ENCODE assay signal across 28 cellular contexts in genomic region chr4:100026066-100026465, GRCh38.
"Had no signal": no experiment of that assay in that cellular context is flagged by ENCODE, and none has a peak within 500 bp of the region (broad histone marks: within the 10 kb centered on the region; RNA-seq: fewer than 3 reads in every experiment).

No MANE protein-coding gene starts in this region.

- DNase-seq: natural killer cell; occipital lobe; ovary; posterior cingulate gyrus; psoas muscle; right cardiac atrium; right lobe of liver; sigmoid colon; spleen; stimulated activated CD4-positive, alpha-beta T cell treated with anti-CD3 and anti-CD28 coated beads, Interleukin-12 subunit alpha, Interleukin-12 subunit beta, amount 100 ng/mL, for 4 hours; stimulated activated CD4-positive, alpha-beta T cell treated with anti-CD3 and anti-CD28 coated beads, Interleukin-1b, Interleukin-23, amount 100 ng/mL, for 48 hours; stimulated activated CD4-positive, alpha-beta T cell treated with anti-CD3 and anti-CD28 coated beads, Interleukin-4, amount 100 ng/mL, for 1 hour; stimulated activated CD4-positive, alpha-beta T cell treated with anti-CD3 and anti-CD28 coated beads, Interleukin-4, amount 100 ng/mL, for 4 hours; stimulated activated CD8-positive, alpha-beta memory T cell treated with anti-CD3 and anti-CD28 coated beads, Interleukin-4, amount 100 ng/mL, for 48 hours; stimulated activated naive CD4-positive, alpha-beta T cell; stimulated activated naive CD8-positive, alpha-beta T cell treated with anti-CD3 and anti-CD28 coated beads, Interleukin-15, amount 100 ng/mL, for 72 hours; stimulated activated naive CD8-positive, alpha-beta T cell treated with anti-CD3 and anti-CD28 coated beads, Interleukin-15, Interleukin-2, amounts not matched to agents 100 U/mL and 50 U/mL, for 24 hours; substantia nigra; testis; tibial artery; transverse colon; upper lobe of right lung; uterus had no signal

- H3K4me3 Mint-ChIP-seq: natural killer cell; nephron; neural progenitor cell; stimulated activated memory B cell treated with anti-CD40 and anti-IgM and Interleukin-4, amounts not matched to agents 10 μg/mL and 1 μg/mL and 100 μg/mL, for 72 hours; stimulated activated naive CD8-positive, alpha-beta T cell treated with anti-CD3 and anti-CD28 coated beads, Interleukin-15, amount 100 ng/mL, for 72 hours; type B pancreatic cell had no signal

- H3K4me1 Mint-ChIP-seq: natural killer cell; stimulated activated memory B cell treated with anti-CD40 and anti-IgM and Interleukin-4, amounts not matched to agents 10 μg/mL and 1 μg/mL and 100 μg/mL, for 72 hours; stimulated activated naive CD8-positive, alpha-beta T cell treated with anti-CD3 and anti-CD28 coated beads, Interleukin-15, amount 100 ng/mL, for 72 hours had no signal

- H3K9me3 Mint-ChIP-seq: nephron; neural progenitor cell; stimulated activated memory B cell treated with anti-CD40 and anti-IgM and Interleukin-4, amounts not matched to agents 10 μg/mL and 1 μg/mL and 100 μg/mL, for 72 hours had no signal

- H3K27ac Mint-ChIP-seq: natural killer cell; nephron; neural progenitor cell; progenitor cell of endocrine pancreas; stimulated activated memory B cell treated with anti-CD40 and anti-IgM and Interleukin-4, amounts not matched to agents 10 μg/mL and 1 μg/mL and 100 μg/mL, for 72 hours; stimulated activated naive CD8-positive, alpha-beta T cell treated with anti-CD3 and anti-CD28 coated beads, Interleukin-15, amount 100 ng/mL, for 72 hours; type B pancreatic cell had no signal

- ATAC-seq: natural killer cell; psoas muscle; right cardiac atrium; right lobe of liver; stimulated activated memory B cell treated with anti-CD40 and anti-IgM and Interleukin-4, amounts not matched to agents 10 μg/mL and 1 μg/mL and 100 μg/mL, for 72 hours; stimulated activated naive CD8-positive, alpha-beta T cell treated with anti-CD3 and anti-CD28 coated beads, Interleukin-15, amount 100 ng/mL, for 72 hours; stimulated activated naive CD8-positive, alpha-beta T cell treated with anti-CD3 and anti-CD28 coated beads, Interleukin-15, Interleukin-2, amounts not matched to agents 100 U/mL and 50 U/mL, for 24 hours; upper lobe of right lung had no signal

- H3K36me3 Mint-ChIP-seq: natural killer cell; stimulated activated memory B cell treated with anti-CD40 and anti-IgM and Interleukin-4, amounts not matched to agents 10 μg/mL and 1 μg/mL and 100 μg/mL, for 72 hours; type B pancreatic cell had no signal

- H3K27me3 Mint-ChIP-seq: progenitor cell of endocrine pancreas, type B pancreatic cell had no signal
